Comparison of ENCODE assay signal across 8 cellular contexts in genomic region chr7:141072548-141073172, GRCh38. TPM values are rescaled to one million over a fixed set of nuclear protein-coding genes. Genes with fewer than 3 reads are reported as not detected.
DNase-seq lines count a peak whose midpoint lies in the region; ATAC-seq lines count a peak whose summit lies in the region.

No MANE protein-coding gene starts in this region.

- peak overlapping the region; percentile 61 for H3K4me3 ChIP-seq in right cardiac atrium (ENCODE audit: low read length)

- peak overlapping the region; percentile 67 for H3K27ac ChIP-seq in angular gyrus (ENCODE audit: low read depth, low read length)
- H3K27ac ChIP-seq in right cardiac atrium (ENCODE audit: low read length): no peak overlapping the region

- ATAC-seq in right cardiac atrium: peak; percentile 81 to 82

- H3K27me3 ChIP-seq in right cardiac atrium (ENCODE audit: control insufficient read depth, insufficient read depth): peaks cover 2% of the 10 kb centered on the region

- under 1% methylated on average over 61 of the region's 61 CpGs for WGBS in right cardiac atrium

- H3K4me1 ChIP-seq in right cardiac atrium (ENCODE audit: control insufficient read depth, insufficient read depth, low read length): peaks cover 5% of the 10 kb centered on the region

- no peaks in the 10 kb centered on the region for H3K9me3 ChIP-seq in right cardiac atrium (ENCODE audit: control insufficient read depth, low read length)

- DNase-seq in activated naive CD4-positive, alpha-beta T cell treated with Interleukin-2 at 50 U/mL for 16 hours: peak; percentile 23
- DNase-seq in activated naive CD4-positive, alpha-beta T cell (lab: John Stamatoyannopoulos, UW): no peak
- DNase-seq in NCI-H526 treated with DMSO at 0.1 percent for 48 hours (lab: John Stamatoyannopoulos, UW) (peak; percentile 90), right cardiac atrium (peak; percentile 60 to 85 (median 81)), posterior vena cava (ENCODE audit: low spot score) (peak; percentile 90), 8988T (no peak)
- no peak for DNase-seq in stimulated activated naive CD4-positive, alpha-beta T cell treated with Interleukin-2 at 50 U/mL for 16 hours (lab: John Stamatoyannopoulos, UW)

- intact Hi-C loops in right cardiac atrium (cut with DNase I): loop anchor here in 1 of 4 donors (10.0 kb wide), 1 partner anchor 462 kb away; no protein-coding TSS in a partner anchor
- intact Hi-C loops in posterior vena cava (cut with DNase I): no loop called here

RNA-seq across cellular contexts. Expression of gene TMEM178B, which starts 1.2 kb away (rescaled TPM):
- 10 to 100 TPM; 32.1 to 49.6 (median 37.9) TPM for total RNA-seq in right cardiac atrium
- 13.3 TPM for polyA plus RNA-seq in right cardiac atrium
- total RNA-seq in posterior vena cava: 1 to 10 TPM in 1 of 2 donors, under 1 TPM in 1; 1.00 to 1.2 TPM

RNA-seq across cellular contexts. Expression of gene MRPS33, which starts 57.9 kb away (rescaled TPM):
- 100 to 1,000 TPM in 1 of 4 donors, 10 to 100 TPM in 3; 78.9 to 102 (median 89.9) TPM for total RNA-seq in right cardiac atrium
- polyA plus RNA-seq in right cardiac atrium: 169 TPM
- 10 to 100 TPM; 26.9 to 32.5 TPM for total RNA-seq in posterior vena cava

Comparison
In these comparisons a context has a peak if more than half of its experiments do, and no peak if none do; other contexts are left out.
1. DNase-seq: peak in activated naive CD4-positive, alpha-beta T cell treated with Interleukin-2 at 50 U/mL for 16 hours (single experiment), NCI-H526 treated with DMSO at 0.1 percent for 48 hours (single experiment), right cardiac atrium (3 of 3) and posterior vena cava (single experiment); none in activated naive CD4-positive, alpha-beta T cell (0 of 4), stimulated activated naive CD4-positive, alpha-beta T cell treated with Interleukin-2 at 50 U/mL for 16 hours (single experiment) and 8988T (single experiment).
2. RNA of gene TMEM178B, which starts 1.2 kb away (total RNA-seq): 32.1 to 49.6 TPM in right cardiac atrium; 1.00 to 1.2 TPM in posterior vena cava; every median in the first group is over 10 times any median in the second.